Comparison of ENCODE assay signal across 23 cellular contexts in genomic region chr2:227551804-227552203, GRCh38. TPM values are rescaled to one million over a fixed set of nuclear protein-coding genes. Genes with fewer than 3 reads are reported as not detected.
DNase-seq lines count a peak whose midpoint lies in the region; ATAC-seq, FAIRE-seq and TF ChIP-seq lines count a peak whose summit lies in the region.
"Had no signal": no experiment of that assay in that cellular context is flagged by ENCODE, and none has a peak within 500 bp of the region (broad histone marks: within the 10 kb centered on the region; RNA-seq: fewer than 3 reads in every experiment).

No MANE protein-coding gene starts in this region.

- POLR2A ChIA-PET in HepG2 (lab: Yijun Ruan, JAX), result no interaction called here
- POLR2A ChIA-PET in CD4-positive, alpha-beta memory T cell (lab: Charles Lee; ENCODE audit: partially characterized antibody), result no interaction called here

- no peak for TF ChIP-seq RAD21 in HepG2 (CRISPR knock-in tag; IDR thresholded peaks at IDR 0.05)

- TF ChIP-seq CTCF in HepG2 (CRISPR knock-in tag; IDR thresholded peaks at IDR 0.05), result no peak
- TF ChIP-seq CTCF in right lobe of liver (IDR thresholded peaks at IDR 0.05), result no peak
- no peak for TF ChIP-seq CTCF in nephron progenitor cell (IDR thresholded peaks at IDR 0.05)

- H3K27me3 ChIP-seq in HepG2 (ENCODE audit: control insufficient read depth in 1 of 2, insufficient read depth in 2 of 2, low read length in 2 of 2) (no peaks in the 10 kb centered on the region), right lobe of liver (no peaks in the 10 kb centered on the region)
- no peaks in the 10 kb centered on the region for H3K27me3 ChIP-seq in CD4-positive, alpha-beta memory T cell (ENCODE audit: insufficient read depth, low read length)

- 94% methylated on average over 3 of the region's 3 CpGs for WGBS in HepG2 (ENCODE audit: low lambda C conversion rate)
- WGBS in right lobe of liver (ENCODE audit: insufficient coverage, low coverage, low lambda C conversion rate, missing lambda C conversion rate), result 100% methylated on average over 2 of the region's 3 CpGs

- no peak overlapping the region for H3K9ac ChIP-seq in HepG2 (ENCODE audit: insufficient read depth, low read depth, low read length)
- H3K9ac ChIP-seq: GM23248 had no signal

- H3K9me3 ChIP-seq in HepG2 (ENCODE audit: low read length) (no peaks in the 10 kb centered on the region), right lobe of liver (no peaks in the 10 kb centered on the region)
- H3K9me3 ChIP-seq in CD4-positive, alpha-beta memory T cell (ENCODE audit: control insufficient read depth in 1 of 2, low read length in 2 of 2), result no peaks in the 10 kb centered on the region
- H3K9me3 ChIP-seq: A549, Caco-2 had no signal

- no peak overlapping the region for H3K4me3 ChIP-seq in HepG2 (replicated peaks in 1 of 3; ENCODE audit: insufficient read depth in 1 of 3, low read depth in 2 of 3, low read length in 3 of 3)
- H3K4me3 ChIP-seq in right lobe of liver, result no peak overlapping the region
- no peak overlapping the region for H3K4me3 ChIP-seq in CD4-positive, alpha-beta memory T cell (ENCODE audit: low read length in 2 of 2)
- H3K4me3 ChIP-seq: A549, GM23248 had no signal

- H3K4me1 ChIP-seq in HepG2 (ENCODE audit: insufficient read depth, low read length), result no peaks in the 10 kb centered on the region
- no peaks in the 10 kb centered on the region for H3K4me1 ChIP-seq in right lobe of liver
- H3K4me1 ChIP-seq in CD4-positive, alpha-beta memory T cell (ENCODE audit: insufficient read depth, low read length), result no peaks in the 10 kb centered on the region
- H3K4me1 ChIP-seq: A549, Caco-2 had no signal

- H3K36me3 Mint-ChIP-seq in nephron progenitor cell (ENCODE audit: low read depth), result peaks cover 38% of the 10 kb centered on the region
- H3K36me3 Mint-ChIP-seq in CD4-positive, alpha-beta memory T cell, result peaks cover 40 to 66% of the 10 kb centered on the region in 2 donors

- ATAC-seq in HepG2 (no peak), right lobe of liver (no peak), GM19452 (IDR thresholded peaks at IDR 0.05; ENCODE audit: unreplicated experiment) (no peak), HG02571 (IDR thresholded peaks at IDR 0.05; ENCODE audit: unreplicated experiment) (no peak)
- ATAC-seq: CD8-positive, alpha-beta T cell; HCT116 had no signal

- no peaks in the 10 kb centered on the region for H3K27me3 Mint-ChIP-seq in nephron progenitor cell (ENCODE audit: low read depth, poor library complexity)
- H3K27me3 Mint-ChIP-seq in CD4-positive, alpha-beta memory T cell, result no peaks in the 10 kb centered on the region

- TF ChIP-seq EP300 in HepG2 (IDR thresholded peaks at IDR 0.05; ENCODE audit: low read depth in 2 of 2, low read length in 2 of 2), result no peak
- TF ChIP-seq EP300 in HepG2 (CRISPR knock-in tag; IDR thresholded peaks at IDR 0.05; ENCODE audit: borderline replicate concordance), result no peak

- no peak for DNase-seq in HepG2 (ENCODE audit: low spot score)
- no peak for DNase-seq in right lobe of liver
- no peak for DNase-seq in HTR-8/SVneo (ENCODE audit: insufficient read length, low spot score)
- no peak for DNase-seq in nephron progenitor cell
- DNase-seq in CD4-positive, alpha-beta memory T cell, result no peak
- DNase-seq: 8988T; ACHN; AML-193; C1 segment of cervical spinal cord; Caco-2; CD8-positive, alpha-beta T cell; DMS153; DND-41; GM23248; H7 had no signal

- H3K79me2 ChIP-seq in HepG2 (ENCODE audit: insufficient read depth, low read length), result no peaks in the 10 kb centered on the region

- no peak for FAIRE-seq in HepG2 (lab: Jason Lieb, UNC)
- FAIRE-seq in HTR-8/SVneo (lab: Jason Lieb, UNC), result peak; percentile 59
- FAIRE-seq: A549, G401.6, GM12892, H1 had no signal

- H3K4me2 ChIP-seq in HepG2 (ENCODE audit: low read depth, low read length), result no peak overlapping the region
- H3K4me2 ChIP-seq: A549 had no signal

- H3K27ac Mint-ChIP-seq in nephron progenitor cell, result peak overlapping the region; percentile 81
- no peak overlapping the region for H3K27ac Mint-ChIP-seq in CD4-positive, alpha-beta memory T cell
- H3K27ac Mint-ChIP-seq: CD8-positive, alpha-beta T cell had no signal

- H3K9me3 Mint-ChIP-seq in nephron progenitor cell, result peaks cover 3% of the 10 kb centered on the region
- no peaks in the 10 kb centered on the region for H3K9me3 Mint-ChIP-seq in CD4-positive, alpha-beta memory T cell
- H3K9me3 Mint-ChIP-seq: CD8-positive, alpha-beta T cell had no signal

- no peak for TF ChIP-seq POLR2A in HepG2 (IDR thresholded peaks at IDR 0.05; ENCODE audit: insufficient read depth in 1 of 2, low read depth in 2 of 2, low read length in 2 of 2)
- TF ChIP-seq POLR2A in right lobe of liver (IDR thresholded peaks at IDR 0.05), result no peak

- H3K4me3 Mint-ChIP-seq in nephron progenitor cell, result no peak overlapping the region
- no peak overlapping the region for H3K4me3 Mint-ChIP-seq in CD4-positive, alpha-beta memory T cell
- H3K4me3 Mint-ChIP-seq: CD8-positive, alpha-beta T cell had no signal

- CTCF ChIA-PET in HepG2 (lab: Yijun Ruan, JAX; ENCODE audit: low intra/inter-chr PET ratio, low total read pairs), result no interaction called here
- CTCF ChIA-PET in CD4-positive, alpha-beta memory T cell (lab: Charles Lee; ENCODE audit: partially characterized antibody), result interaction anchor here (1.1 kb wide), 1 partner anchor 72 kb away, joined by 3 read pairs; no protein-coding TSS in a partner anchor

- no peaks in the 10 kb centered on the region for H3K4me1 Mint-ChIP-seq in nephron progenitor cell
- H3K4me1 Mint-ChIP-seq in CD4-positive, alpha-beta memory T cell, result peaks cover 0 to 2% (median 0%) of the 10 kb centered on the region in 4 donors

- H3K27ac ChIP-seq in HepG2 (ENCODE audit: extremely low read length, insufficient read depth, low read length) (no peak overlapping the region), right lobe of liver (no peak overlapping the region)
- H3K27ac ChIP-seq in CD4-positive, alpha-beta memory T cell (ENCODE audit: low read depth, low read length), result no peak overlapping the region
- H3K27ac ChIP-seq: A549, GM23248 had no signal

- intact Hi-C loops in HepG2 (cut with micrococcal nuclease; ENCODE audit: unreplicated experiment) (no loop called here), right lobe of liver (cut with DNase I) (no loop called here)
- intact Hi-C loops in CD4-positive, alpha-beta memory T cell (cut with micrococcal nuclease), result no loop called here

- no peak overlapping the region for H2AFZ ChIP-seq in HepG2 (ENCODE audit: low read length)
- H2AFZ ChIP-seq: GM23248 had no signal

- in situ Hi-C loops in HepG2 (cut with HindIII; ENCODE audit: extremely low pct_ligation_motif_present, low pct_unique_long_range_greater_than_20kb), result no loop called here

- H4K20me1 ChIP-seq in HepG2 (ENCODE audit: insufficient read depth, low read length), result no peaks in the 10 kb centered on the region

- BruUV-seq in HepG2 (replicated peaks; lab: Mats Ljungman, UMichigan), result no TSS peak

- H3K36me3 ChIP-seq in HepG2 (replicated peaks in 1 of 2; ENCODE audit: control insufficient read depth in 1 of 2, insufficient read depth in 2 of 2, low read length in 2 of 2), result peaks cover 16 to 62% of the 10 kb centered on the region in 2 experiments
- H3K36me3 ChIP-seq in right lobe of liver, result peaks cover 0 to 38% (median 3%) of the 10 kb centered on the region in 4 donors
- peaks cover 12% of the 10 kb centered on the region for H3K36me3 ChIP-seq in CD4-positive, alpha-beta memory T cell (ENCODE audit: insufficient read depth, low read length)

TF ChIP-seq in HepG2, 621 proteins besides CTCF, POLR2A, EP300 and RAD21:
- no peak for TF ChIP-seq BRCA1 (CRISPR knock-in tag; IDR thresholded peaks at IDR 0.05)
- TF ChIP-seq BCL3 (CRISPR knock-in tag; IDR thresholded peaks at IDR 0.05), result no peak
- peak; percentile 87 for TF ChIP-seq RBM22 (optimal IDR thresholded peaks at IDR 0.05; ENCODE audit: low read length)
- TF ChIP-seq TBX2 (CRISPR knock-in tag; IDR thresholded peaks at IDR 0.05; ENCODE audit: borderline replicate concordance), result no peak
TF ChIP-seq in HepG2: peak in this region for 1.

RNA-seq across cellular contexts. Expression of gene SCYGR2, which starts 46.9 kb away (rescaled TPM):
- total RNA-seq in HepG2 (2016; rRNA removed; fragmentation: Illumina TruSeq; extraction: Trizol) (not detected in 2 replicates), right lobe of liver (not detected)
- not detected in 2 replicates for total RNA-seq in HepG2 (2016; cell fraction: cytosol; rRNA removed; fragmentation: Illumina TruSeq; extraction: Trizol; ENCODE audit: low read depth)
- not detected in 2 replicates for total RNA-seq in HepG2 (2016; cell fraction: insoluble cytoplasmic fraction; rRNA removed; fragmentation: Illumina TruSeq; extraction: Trizol)
- not detected in 2 replicates for total RNA-seq in HepG2 (2016; cell fraction: membrane; rRNA removed; fragmentation: Illumina TruSeq; extraction: Trizol)
- not detected in 2 replicates for total RNA-seq in HepG2 (2016; cell fraction: nucleus; rRNA removed; fragmentation: Illumina TruSeq; extraction: Trizol)
- polyA plus RNA-seq in HepG2 (2011; rRNA removed), result not detected in 2 replicates
- not detected in 2 replicates for polyA plus RNA-seq in HepG2 (2011; cell fraction: cytosol; rRNA removed)
- polyA plus RNA-seq in HepG2 (2011; cell fraction: nucleus; rRNA removed), result not detected in 2 replicates
- not detected in 2 replicates for polyA plus RNA-seq in HepG2 (2012)
- not detected in 2 replicates for polyA plus RNA-seq in HepG2 (2016; cell fraction: cytosol; fragmentation: Illumina TruSeq; extraction: Trizol; ENCODE audit: low read depth)
- polyA plus RNA-seq in HepG2 (2016; cell fraction: insoluble cytoplasmic fraction; fragmentation: Illumina TruSeq; extraction: Trizol; ENCODE audit: low read depth), result not detected in 2 replicates
- polyA plus RNA-seq in HepG2 (2016; cell fraction: membrane; fragmentation: Illumina TruSeq; extraction: Trizol; ENCODE audit: low read depth), result not detected in 2 replicates
- polyA plus RNA-seq in HepG2 (2016; cell fraction: nucleus; fragmentation: Illumina TruSeq; extraction: Trizol; ENCODE audit: insufficient read depth, low read depth), result not detected in 2 replicates
- polyA minus RNA-seq in HepG2 (2011; rRNA and poly(A)+ RNA removed; ENCODE audit: low replicate concordance), result not detected in 2 replicates
- polyA minus RNA-seq in HepG2 (2011; cell fraction: cytosol; rRNA and poly(A)+ RNA removed), result not detected in 2 replicates
- polyA minus RNA-seq in HepG2 (2011; cell fraction: nucleus; rRNA and poly(A)+ RNA removed), result not detected in 2 replicates
- total RNA-seq in CD4-positive, alpha-beta memory T cell, result not detected
- not detected for polyA plus RNA-seq in CD4-positive, alpha-beta memory T cell
- total RNA-seq: Caco-2; CD8-positive, alpha-beta T cell; GM23248; H1; H7 had no signal
- polyA plus RNA-seq: A549, BJ, GM23248, H1 had no signal
